Comparison of ENCODE assay signal across 1 cellular context in genomic region chr15:42273099-42273899, GRCh38.
A peak's percentile ranks its signal among the peaks of the same experiment; 100 is the strongest.
TF ChIP-seq lines count a peak whose summit lies in the region.

Gene GANC, plus strand, starts transcription at chr15:42273201. Its CDS starts 1,281 bp downstream, at chr15:42274482.
Gene TMEM87A, minus strand, starts transcription at chr15:42273433. Its CDS starts 35 bp downstream, at chr15:42273398.

TF ChIP-seq in HepG2, 621 proteins besides CTCF, POLR2A, EP300 and RAD21 (continued from another document and continues in another):
- TF ChIP-seq PRDM10 (CRISPR knock-in tag; IDR thresholded peaks at IDR 0.05; ENCODE audit: low read depth), result peak; percentile 85
- TF ChIP-seq ZNF660 (CRISPR knock-in tag; IDR thresholded peaks at IDR 0.05; ENCODE audit: borderline replicate concordance, low read depth), result no peak; the same call in 1 of the 2 replicates
- TF ChIP-seq RBAK (CRISPR knock-in tag; IDR thresholded peaks at IDR 0.05), result no peak
- TF ChIP-seq ZNF691 (CRISPR knock-in tag; IDR thresholded peaks at IDR 0.05; ENCODE audit: borderline replicate concordance, low read depth), result peak; percentile 94; the same call in 1 of the 2 replicates
- TF ChIP-seq ZNF230 (CRISPR knock-in tag; IDR thresholded peaks at IDR 0.05), result peak; percentile 60; the same call in 1 of the 2 replicates
- TF ChIP-seq ADNP (CRISPR knock-in tag; IDR thresholded peaks at IDR 0.05), result no peak
- TF ChIP-seq CHD4 (IDR thresholded peaks at IDR 0.05; ENCODE audit: borderline replicate concordance, low read length), result peak; percentile 72; the same call in 1 of the 2 replicates
- TF ChIP-seq SMAD1 (CRISPR knock-in tag; IDR thresholded peaks at IDR 0.05; ENCODE audit: borderline replicate concordance, low read depth), result no peak
- peak; percentile 98 for TF ChIP-seq ARID2 (CRISPR knock-in tag; IDR thresholded peaks at IDR 0.05; ENCODE audit: borderline replicate concordance)
- no peak for TF ChIP-seq STAT5B (CRISPR knock-in tag; IDR thresholded peaks at IDR 0.05)
- peak; percentile 43; the same call in 1 of the 2 replicates for TF ChIP-seq ZNF331 (CRISPR knock-in tag; IDR thresholded peaks at IDR 0.05)
- no peak for TF ChIP-seq JDP2 (CRISPR knock-in tag; IDR thresholded peaks at IDR 0.05; ENCODE audit: borderline replicate concordance)
- TF ChIP-seq ZNF839 (CRISPR knock-in tag; IDR thresholded peaks at IDR 0.05; ENCODE audit: borderline replicate concordance), result peak; percentile 37; the same call in 1 of the 2 replicates
- peak; percentile 52; the same call in 1 of the 2 replicates for TF ChIP-seq ZBTB34 (CRISPR knock-in tag; IDR thresholded peaks at IDR 0.05)
- TF ChIP-seq REXO4 (CRISPR knock-in tag; IDR thresholded peaks at IDR 0.05; ENCODE audit: borderline replicate concordance), result no peak
- TF ChIP-seq MXI1 (IDR thresholded peaks at IDR 0.05; ENCODE audit: borderline replicate concordance, low read depth, low read length), result peak; percentile 59; the same call in 2 of the 3 replicates
- peak; percentile 65; the same call in 1 of the 2 replicates for TF ChIP-seq ZNF275 (CRISPR knock-in tag; IDR thresholded peaks at IDR 0.05; ENCODE audit: borderline replicate concordance)
- peak; percentile 66 for TF ChIP-seq ZFX (CRISPR knock-in tag; IDR thresholded peaks at IDR 0.05; ENCODE audit: low read depth)
- TF ChIP-seq ZNF296 (CRISPR knock-in tag; conservative IDR thresholded peaks at IDR 0.05), result no peak; the same call in 1 of the 2 replicates
- TF ChIP-seq ZBTB38 (CRISPR knock-in tag; IDR thresholded peaks at IDR 0.05), result no peak
- peak; percentile 79; the same call in 1 of the 2 replicates for TF ChIP-seq ZNF138 (CRISPR knock-in tag; IDR thresholded peaks at IDR 0.05; ENCODE audit: low read depth)
- TF ChIP-seq IRF1 (CRISPR knock-in tag; IDR thresholded peaks at IDR 0.05; ENCODE audit: low read depth), result peak; percentile 33; the same call in 1 of the 2 replicates
- no peak for TF ChIP-seq ZFP41 (CRISPR knock-in tag; IDR thresholded peaks at IDR 0.05; ENCODE audit: borderline replicate concordance)
- no peak for TF ChIP-seq ZBTB46 (CRISPR knock-in tag; IDR thresholded peaks at IDR 0.05; ENCODE audit: borderline replicate concordance)
- TF ChIP-seq ZNF678 (CRISPR knock-in tag; IDR thresholded peaks at IDR 0.05), result no peak
- TF ChIP-seq TBX3 (IDR thresholded peaks at IDR 0.05; ENCODE audit: borderline replicate concordance), result peak; percentile 63
- no peak for TF ChIP-seq MAFG (CRISPR knock-in tag; IDR thresholded peaks at IDR 0.05)
- TF ChIP-seq NKX3-1 (CRISPR knock-in tag; IDR thresholded peaks at IDR 0.05), result peak; percentile 86
- TF ChIP-seq HNRNPK (IDR thresholded peaks at IDR 0.05; ENCODE audit: low read depth, low read length, poor library complexity, severe bottlenecking), result no peak
- TF ChIP-seq ZBTB1 (CRISPR knock-in tag; IDR thresholded peaks at IDR 0.05; ENCODE audit: borderline replicate concordance), result no peak
- TF ChIP-seq ZNF772 (CRISPR knock-in tag; IDR thresholded peaks at IDR 0.05), result no peak; the same call in 1 of the 2 replicates
- peak; percentile 50; the same call in 1 of the 2 replicates for TF ChIP-seq HBP1 (CRISPR knock-in tag; IDR thresholded peaks at IDR 0.05; ENCODE audit: low read depth)
- TF ChIP-seq ZNF792 (CRISPR knock-in tag; IDR thresholded peaks at IDR 0.05), result 0 out of 2 replicates have a peak, but pooled peaks have one; percentile 74
- peak; percentile 82 for TF ChIP-seq E2F1 (CRISPR knock-in tag; IDR thresholded peaks at IDR 0.05)
- peak; percentile 40; the same call in 1 of the 2 replicates for TF ChIP-seq SNAPC4 (CRISPR knock-in tag; IDR thresholded peaks at IDR 0.05)
